ENCODE assay signal across 1 cellular context in the genomic region with DNA sequence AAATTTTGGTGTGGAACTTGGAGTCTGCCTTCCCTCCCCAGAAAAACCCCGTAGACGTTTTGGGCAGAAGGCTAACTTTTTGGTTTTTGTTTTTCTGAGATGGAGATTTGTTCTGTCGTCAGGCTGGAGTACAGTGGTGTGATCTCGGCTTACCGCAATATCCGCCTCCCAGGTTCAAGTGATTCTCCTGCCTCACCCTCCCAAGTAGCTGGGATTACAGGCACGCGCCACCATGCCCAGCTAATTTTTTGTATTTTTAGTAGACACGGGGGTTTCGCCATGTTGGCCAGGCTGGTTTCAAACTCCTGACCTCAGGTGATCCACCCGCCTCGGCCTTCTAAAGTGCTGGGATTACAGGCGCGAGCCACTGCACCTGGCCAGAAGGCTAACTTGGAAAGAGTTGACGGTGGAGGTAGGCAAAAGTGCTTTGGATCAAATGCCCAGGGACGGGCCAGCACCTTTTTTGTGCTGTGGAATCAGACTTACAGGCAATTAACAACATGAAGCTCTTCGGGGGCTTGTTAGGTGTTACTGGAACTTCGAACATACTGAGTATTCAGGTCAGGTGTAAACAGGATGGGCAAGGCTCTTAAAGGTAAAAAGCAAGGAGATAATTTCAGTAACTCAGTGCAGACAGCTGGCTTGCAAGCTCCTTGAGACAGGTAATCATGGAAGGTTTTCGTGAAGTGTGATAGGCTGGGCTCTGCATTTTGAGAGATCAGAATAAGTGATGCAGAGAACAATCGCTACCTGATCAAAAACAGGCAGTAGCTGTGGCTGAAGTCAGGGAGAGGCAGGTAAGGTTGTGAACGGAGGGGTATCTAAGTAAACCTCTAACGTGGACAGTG.
TF ChIP-seq lines count a peak whose summit lies in the region.

No MANE protein-coding gene starts in this region.

TF ChIP-seq in IMR-90, 13 proteins besides CTCF, POLR2A, EP300 and RAD21:
- no peak for TF ChIP-seq CHD1 (IDR thresholded peaks at IDR 0.05; ENCODE audit: low read depth, low read length)
- TF ChIP-seq BHLHE40 (IDR thresholded peaks at IDR 0.05; ENCODE audit: low read depth, low read length) = no peak
- no peak for TF ChIP-seq MAZ (IDR thresholded peaks at IDR 0.05; ENCODE audit: borderline replicate concordance, low read depth, low read length)
- TF ChIP-seq, protein P1, sequence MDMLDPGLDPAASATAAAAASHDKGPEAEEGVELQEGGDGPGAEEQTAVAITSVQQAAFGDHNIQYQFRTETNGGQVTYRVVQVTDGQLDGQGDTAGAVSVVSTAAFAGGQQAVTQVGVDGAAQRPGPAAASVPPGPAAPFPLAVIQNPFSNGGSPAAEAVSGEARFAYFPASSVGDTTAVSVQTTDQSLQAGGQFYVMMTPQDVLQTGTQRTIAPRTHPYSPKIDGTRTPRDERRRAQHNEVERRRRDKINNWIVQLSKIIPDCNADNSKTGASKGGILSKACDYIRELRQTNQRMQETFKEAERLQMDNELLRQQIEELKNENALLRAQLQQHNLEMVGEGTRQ (IDR thresholded peaks at IDR 0.05; ENCODE audit: low read depth, low read length) = no peak
- no peak for TF ChIP-seq MXI1 (IDR thresholded peaks at IDR 0.05; ENCODE audit: borderline replicate concordance, low read depth, low read length)
- no peak for TF ChIP-seq MAFK (IDR thresholded peaks at IDR 0.05; ENCODE audit: low read depth, low read length)
- TF ChIP-seq CEBPB (IDR thresholded peaks at IDR 0.05; ENCODE audit: low read depth, low read length) = no peak
- no peak for TF ChIP-seq RFX5 (IDR thresholded peaks at IDR 0.05; ENCODE audit: low read depth, low read length)
- TF ChIP-seq FOS (IDR thresholded peaks at IDR 0.05; ENCODE audit: low read depth, low read length) = no peak
- no peak for TF ChIP-seq SMC3 (IDR thresholded peaks at IDR 0.05; ENCODE audit: low read depth, low read length)
- TF ChIP-seq RCOR1 (IDR thresholded peaks at IDR 0.05; ENCODE audit: insufficient replicate concordance, low read length) = no peak
- TF ChIP-seq, protein P2, sequence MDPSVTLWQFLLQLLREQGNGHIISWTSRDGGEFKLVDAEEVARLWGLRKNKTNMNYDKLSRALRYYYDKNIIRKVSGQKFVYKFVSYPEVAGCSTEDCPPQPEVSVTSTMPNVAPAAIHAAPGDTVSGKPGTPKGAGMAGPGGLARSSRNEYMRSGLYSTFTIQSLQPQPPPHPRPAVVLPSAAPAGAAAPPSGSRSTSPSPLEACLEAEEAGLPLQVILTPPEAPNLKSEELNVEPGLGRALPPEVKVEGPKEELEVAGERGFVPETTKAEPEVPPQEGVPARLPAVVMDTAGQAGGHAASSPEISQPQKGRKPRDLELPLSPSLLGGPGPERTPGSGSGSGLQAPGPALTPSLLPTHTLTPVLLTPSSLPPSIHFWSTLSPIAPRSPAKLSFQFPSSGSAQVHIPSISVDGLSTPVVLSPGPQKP (IDR thresholded peaks at IDR 0.05; ENCODE audit: borderline replicate concordance, low read depth, low read length) = no peak
- no peak for TF ChIP-seq NFE2L2 (IDR thresholded peaks at IDR 0.05; ENCODE audit: low read depth, low read length)
